ENCODE assay signal across 16 cellular contexts in the genomic region with DNA sequence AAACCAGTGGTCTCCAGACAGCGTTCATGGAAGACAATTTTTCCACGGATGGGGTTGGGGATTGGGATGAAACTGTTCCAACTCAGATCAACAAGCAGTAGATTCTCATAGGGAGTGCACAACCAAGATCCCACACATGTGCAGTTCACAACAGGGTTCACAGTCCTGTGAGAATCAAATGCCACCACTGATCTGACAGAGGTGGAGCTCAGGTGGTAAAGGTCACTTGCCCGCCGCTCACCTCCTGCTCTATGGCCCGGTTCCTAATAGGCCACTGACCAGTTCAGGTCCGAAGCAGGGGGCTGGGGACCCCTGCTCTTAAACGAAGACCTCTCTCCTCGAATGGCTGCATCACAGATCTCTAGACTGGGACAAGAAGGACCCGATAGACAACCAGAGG.
"Had no signal": no experiment of that assay in that cellular context is flagged by ENCODE, and none has a peak within 500 bp of the region (broad histone marks: within the 10 kb centered on the region; RNA-seq: fewer than 3 reads in every experiment).

No MANE protein-coding gene starts in this region.

- H3K9me3 ChIP-seq: ascending aorta, gastroesophageal sphincter, pancreas, sigmoid colon, tibial nerve had no signal

- H3K9me3 Mint-ChIP-seq: activated naive CD4-positive, alpha-beta T cell treated with anti-CD3 and anti-CD28 coated beads, Interleukin-2, amount 10 ng/mL, durations not matched to agents 7 days and 5 days; activated T-helper 2 cell treated with anti-CD3 and anti-CD28 coated beads, Interferon-gamma antibody, Interleukin-2, Interleukin-4, amounts not matched to agents 10 μg/mL and 5 μg/mL and 100 μg/mL, durations not matched to agents 14 hours and 24 hours and 36 hours; stimulated activated memory B cell treated with anti-CD40 and anti-IgM and Interleukin-4, amounts not matched to agents 10 μg/mL and 1 μg/mL and 100 μg/mL, for 72 hours had no signal

- H3K4me3 ChIP-seq: ascending aorta, gastroesophageal sphincter, pancreas, sigmoid colon, tibial nerve had no signal

- ATAC-seq: activated CD4-positive, CD25-positive, alpha-beta regulatory T cell treated with anti-CD3 and anti-CD28 coated beads, Interleukin-2, amount 50 U/mL, for 24 hours; gastroesophageal sphincter; pancreas; stimulated activated memory B cell treated with anti-CD40 and anti-IgM and Interleukin-4, amounts not matched to agents 10 μg/mL and 1 μg/mL and 100 μg/mL, for 72 hours had no signal

- H3K4me3 Mint-ChIP-seq: activated naive CD4-positive, alpha-beta T cell treated with anti-CD3 and anti-CD28 coated beads, Interleukin-2, amount 10 ng/mL, durations not matched to agents 7 days and 5 days; mesothelial cell of epicardium; naive B cell; stimulated activated memory B cell treated with anti-CD40 and anti-IgM and Interleukin-4, amounts not matched to agents 10 μg/mL and 1 μg/mL and 100 μg/mL, for 72 hours had no signal

- DNase-seq: activated naive CD4-positive, alpha-beta T cell treated with anti-CD3 and anti-CD28 coated beads, Interleukin-2, amount 10 ng/mL, durations not matched to agents 7 days and 5 days; activated T-cell treated with anti-CD3 and anti-CD28 coated beads for 4 hours; erythroblast; naive B cell; sigmoid colon; T-helper 9 cell had no signal

- H3K36me3 Mint-ChIP-seq: activated naive CD4-positive, alpha-beta T cell treated with anti-CD3 and anti-CD28 coated beads, Interleukin-2, amount 10 ng/mL, durations not matched to agents 7 days and 5 days; mesothelial cell of epicardium; naive B cell; stimulated activated memory B cell treated with anti-CD40 and anti-IgM and Interleukin-4, amounts not matched to agents 10 μg/mL and 1 μg/mL and 100 μg/mL, for 72 hours had no signal

- FAIRE-seq: bronchial epithelial cell, keratinocyte, pancreas had no signal

- H3K27me3 ChIP-seq: ascending aorta, gastroesophageal sphincter, pancreas, sigmoid colon, tibial nerve had no signal

- H3K27ac Mint-ChIP-seq: activated naive CD4-positive, alpha-beta T cell treated with anti-CD3 and anti-CD28 coated beads, Interleukin-2, amount 10 ng/mL, durations not matched to agents 7 days and 5 days; activated T-helper 2 cell treated with anti-CD3 and anti-CD28 coated beads, Interferon-gamma antibody, Interleukin-2, Interleukin-4, amounts not matched to agents 10 μg/mL and 5 μg/mL and 100 μg/mL, durations not matched to agents 14 hours and 24 hours and 36 hours; naive B cell; stimulated activated memory B cell treated with anti-CD40 and anti-IgM and Interleukin-4, amounts not matched to agents 10 μg/mL and 1 μg/mL and 100 μg/mL, for 72 hours had no signal

- H3K36me3 ChIP-seq: ascending aorta, gastroesophageal sphincter, pancreas, sigmoid colon, tibial nerve had no signal

- H3K27ac ChIP-seq: ascending aorta, gastroesophageal sphincter had no signal
